ENCODE assay signal across 15 cellular contexts in genomic region chr11:45884596-45885185, GRCh38. TPM values are rescaled to one million over a fixed set of nuclear protein-coding genes. Genes with fewer than 3 reads are reported as not detected.
DNase-seq lines count a peak whose midpoint lies in the region; ATAC-seq, FAIRE-seq and TF ChIP-seq lines count a peak whose summit lies in the region.
"Had no signal": no experiment of that assay in that cellular context is flagged by ENCODE, and none has a peak within 500 bp of the region (broad histone marks: within the 10 kb centered on the region; RNA-seq: fewer than 3 reads in every experiment).

No MANE protein-coding gene starts in this region.

- H3K27me3 ChIP-seq in CD8-positive, alpha-beta memory T cell (ENCODE audit: insufficient read depth, low read length, poor library complexity, severe bottlenecking) = no peaks in the 10 kb centered on the region
- H3K27me3 ChIP-seq in KMS-11 (ENCODE audit: insufficient read depth, low read depth) = no peaks in the 10 kb centered on the region
- H3K27me3 ChIP-seq in K562 (ENCODE audit: control insufficient read depth in 2 of 2, insufficient read depth in 2 of 2, low read length in 2 of 2) = no peaks in the 10 kb centered on the region
- no peaks in the 10 kb centered on the region for H3K27me3 ChIP-seq in neural cell (ENCODE audit: insufficient read depth, low read depth, low read length)
- H3K27me3 ChIP-seq in uterus = no peaks in the 10 kb centered on the region
- H3K27me3 ChIP-seq: right atrium auricular region had no signal

- H3K9me2 ChIP-seq in neural cell (ENCODE audit: insufficient read depth, low read length) = no peaks in the 10 kb centered on the region

- CTCF ChIA-PET in CD8-positive, alpha-beta memory T cell (lab: Charles Lee) = interaction anchor here (1.2 to 1.5 kb wide), 2 partner anchors 9 to 79 kb away, joined by 3 to 4 read pairs; no protein-coding TSS in a partner anchor
- CTCF ChIA-PET in K562 (lab: Yijun Ruan, JAX; ENCODE audit: low intra/inter-chr PET ratio) = no interaction called here

- H4K20me1 ChIP-seq in KMS-11 (ENCODE audit: insufficient read depth) (no peaks in the 10 kb centered on the region), K562 (replicated peaks; ENCODE audit: control insufficient read depth, insufficient read depth, low read length) (peaks cover 30% of the 10 kb centered on the region), neural cell (ENCODE audit: insufficient read depth) (no peaks in the 10 kb centered on the region)

- TF ChIP-seq POLR2A in K562 (conservative IDR thresholded peaks at IDR 0.05) = 0 out of 2 replicates have a peak, but pooled peaks have one; percentile 30
- TF ChIP-seq POLR2A in uterus (IDR thresholded peaks at IDR 0.05) = no peak

- no TSS peak for BruUV-seq in K562 (replicated peaks; lab: Mats Ljungman, UMichigan)

- POLR2A ChIA-PET in CD8-positive, alpha-beta memory T cell (lab: Charles Lee) = no interaction called here
- POLR2A ChIA-PET in K562 (lab: Yijun Ruan, JAX) = interaction anchor here (1.2 kb wide), 1 partner anchor 16 kb away, joined by 5 read pairs; no protein-coding TSS in a partner anchor

- H3K36me3 ChIP-seq in CD8-positive, alpha-beta memory T cell (ENCODE audit: insufficient read depth, low read length) = peaks cover 12% of the 10 kb centered on the region
- H3K36me3 ChIP-seq in KMS-11 (ENCODE audit: insufficient read depth) (no peaks in the 10 kb centered on the region), K562 (ENCODE audit: control insufficient read depth, insufficient read depth, low read length) (peaks cover 21% of the 10 kb centered on the region; the same call in 2 of the 3 replicates), neural cell (ENCODE audit: insufficient read depth, low read length) (no peaks in the 10 kb centered on the region), uterus (no peaks in the 10 kb centered on the region)

- H3K79me2 ChIP-seq in KMS-11 (ENCODE audit: insufficient read depth, low read depth) = no peaks in the 10 kb centered on the region
- no peaks in the 10 kb centered on the region for H3K79me2 ChIP-seq in K562 (ENCODE audit: control insufficient read depth, insufficient read depth, low read length)
- peaks cover 29% of the 10 kb centered on the region for H3K79me2 ChIP-seq in neural cell (replicated peaks; ENCODE audit: insufficient read depth, low read length)

- H3K9ac ChIP-seq in KMS-11 = no peak overlapping the region
- H3K9ac ChIP-seq in K562 (ENCODE audit: insufficient read depth in 1 of 2, low read depth in 2 of 2, low read length in 2 of 2) = no peak overlapping the region
- H3K9ac ChIP-seq in neural cell (ENCODE audit: low read length) = peak overlapping the region; percentile 65

- H3K9me1 ChIP-seq in K562 (ENCODE audit: control insufficient read depth, insufficient read depth, low read length) = no peaks in the 10 kb centered on the region

- peak overlapping the region in 3 of 8 donors; percentile 32 to 54 (median 51) for H3K27ac Mint-ChIP-seq in CD8-positive, alpha-beta memory T cell

- peak overlapping the region; percentile 55 for H3K4me3 ChIP-seq in CD8-positive, alpha-beta memory T cell (ENCODE audit: low read length)
- H3K4me3 ChIP-seq in KMS-11 (IDR thresholded peaks at IDR 0.05; ENCODE audit: insufficient read depth, low read depth, low read length) (no peak overlapping the region), K562 (no peak overlapping the region), neural cell (ENCODE audit: low read length) (peak overlapping the region; percentile 98), uterus (no peak overlapping the region)

- peak overlapping the region; percentile 65 to 92 (median 74) for H3K4me3 Mint-ChIP-seq in CD8-positive, alpha-beta memory T cell

- in situ Hi-C loops in K562 (cut with MboI) = no loop called here

- TF ChIP-seq RAD21 in K562 (CRISPR knock-in tag; conservative IDR thresholded peaks at IDR 0.05 in 1 of 2, IDR thresholded peaks at IDR 0.05 in 1 of 2) = no peak
- no peak for TF ChIP-seq RAD21 in neural cell (conservative IDR thresholded peaks at IDR 0.05)

- TF ChIP-seq CTCF in KMS-11 (conservative IDR thresholded peaks at IDR 0.05; ENCODE audit: low read depth, low read length) (no peak), K562 (IDR thresholded peaks at IDR 0.05 in 2 of 3, conservative IDR thresholded peaks at IDR 0.05 in 1 of 3; ENCODE audit: insufficient read depth in 2 of 3, low read depth in 1 of 3, low read length in 3 of 3) (no peak), neural cell (IDR thresholded peaks at IDR 0.05; ENCODE audit: poor library complexity, severe bottlenecking) (no peak), uterus (IDR thresholded peaks at IDR 0.05) (no peak)

- ATAC-seq in K562 (no peak), GM21737 (IDR thresholded peaks at IDR 0.05; ENCODE audit: unreplicated experiment) (no peak)

- H3K27me3 Mint-ChIP-seq in CD8-positive, alpha-beta memory T cell = peaks cover 0 to 4% of the 10 kb centered on the region in 2 donors

- H2AFZ ChIP-seq in KMS-11 (ENCODE audit: low read depth) = no peak overlapping the region
- no peak overlapping the region for H2AFZ ChIP-seq in K562 (ENCODE audit: low read depth, low read length)
- H2AFZ ChIP-seq in neural cell (ENCODE audit: low read depth, low read length) = peak overlapping the region; percentile 17

- no peaks in the 10 kb centered on the region for H3K9me3 ChIP-seq in CD8-positive, alpha-beta memory T cell (ENCODE audit: low read length)
- H3K9me3 ChIP-seq in K562 (replicated peaks; ENCODE audit: control insufficient read depth, insufficient read depth, low read depth, low read length) = no peaks in the 10 kb centered on the region
- no peaks in the 10 kb centered on the region for H3K9me3 ChIP-seq in neural cell (ENCODE audit: low read length)
- H3K9me3 ChIP-seq in uterus = no peaks in the 10 kb centered on the region
- H3K9me3 ChIP-seq: left lung, right atrium auricular region had no signal

- H3K4me1 ChIP-seq in CD8-positive, alpha-beta memory T cell (ENCODE audit: insufficient read depth, low read length) = peaks cover 6% of the 10 kb centered on the region
- H3K4me1 ChIP-seq in KMS-11 (ENCODE audit: low read depth, poor library complexity, severe bottlenecking) = peaks cover 2% of the 10 kb centered on the region
- H3K4me1 ChIP-seq in K562 (replicated peaks in 1 of 2; ENCODE audit: control insufficient read depth in 2 of 2, insufficient read depth in 2 of 2, low read length in 2 of 2) = peaks cover 4 to 29% of the 10 kb centered on the region in 2 experiments
- peaks cover 0 to 11% of the 10 kb centered on the region in 2 donors for H3K4me1 ChIP-seq in uterus
- H3K4me1 ChIP-seq: foreskin keratinocyte had no signal

- H3K4me2 ChIP-seq in KMS-11 (peak overlapping the region; percentile 68; the same call in 1 of the 2 replicates), K562 (ENCODE audit: insufficient read depth, low read length) (peak overlapping the region; percentile 39; the same call in 1 of the 2 replicates), neural cell (ENCODE audit: low read length) (no peak overlapping the region)

- no peak for DNase-seq in CD8-positive, alpha-beta memory T cell
- no peak for DNase-seq in K562 (ENCODE audit: extremely low read depth in 1 of 4, low spot score in 3 of 4)
- DNase-seq in NCI-H1092 (lab: John Stamatoyannopoulos, UW) = no peak
- DNase-seq in uterus = no peak
- DNase-seq in foreskin melanocyte = no peak
- DNase-seq: DMS 273 treated with DMSO at 0.1 percent for 48 hours had no signal

- FAIRE-seq in K562 (lab: Jason Lieb, UNC) = no peak

- intact Hi-C loops in K562 (cut with micrococcal nuclease) = no loop called here
- intact Hi-C loops in uterus (cut with DNase I; ENCODE audit: low total_unique reads) = no loop called here

- TF ChIP-seq EP300 in K562 (IDR thresholded peaks at IDR 0.05; ENCODE audit: low read length) = no peak
- TF ChIP-seq EP300 in neural cell (conservative IDR thresholded peaks at IDR 0.05; ENCODE audit: poor library complexity, severe bottlenecking) = no peak

- WGBS in K562 (ENCODE audit: insufficient coverage, low coverage, missing lambda C conversion rate) = 66% methylated on average over 9 of the region's 10 CpGs

- no peaks in the 10 kb centered on the region for H3K9me3 Mint-ChIP-seq in CD8-positive, alpha-beta memory T cell

- peaks cover 10 to 11% (median 10%) of the 10 kb centered on the region in 3 donors for H3K4me1 Mint-ChIP-seq in CD8-positive, alpha-beta memory T cell

- peaks cover 12 to 25% (median 12%) of the 10 kb centered on the region in 3 donors for H3K36me3 Mint-ChIP-seq in CD8-positive, alpha-beta memory T cell

- H3F3A ChIP-seq in neural cell (ENCODE audit: insufficient read depth, low read length, poor library complexity, severe bottlenecking) = no peaks in the 10 kb centered on the region

- no peak overlapping the region for H3K27ac ChIP-seq in CD8-positive, alpha-beta memory T cell (ENCODE audit: low read depth, low read length)
- H3K27ac ChIP-seq in KMS-11 (no peak overlapping the region), K562 (ENCODE audit: extremely low read depth, low read depth, low read length) (no peak overlapping the region), neural cell (ENCODE audit: low read length) (peak overlapping the region; percentile 45), uterus (no peak overlapping the region)
- H3K27ac ChIP-seq: foreskin keratinocyte, left lung, right atrium auricular region, SK-N-MC had no signal

RNA-seq across cellular contexts. Expression of gene MAPK8IP1, which starts 0.8 kb away (rescaled TPM):
- total RNA-seq in CD8-positive, alpha-beta memory T cell = 1 to 10 TPM in 1 of 2 experiments, under 1 TPM in 1; 0.98 to 1.1 TPM
- 0.23 TPM for polyA plus RNA-seq in CD8-positive, alpha-beta memory T cell
- total RNA-seq in K562 (2011; cell fraction: chromatin; rRNA removed; ENCODE audit: low replicate concordance) = 1.4 and 6.4 TPM in 2 replicates
- 4.3 and 4.5 TPM in 2 replicates for total RNA-seq in K562 (2011; cell fraction: nucleolus; rRNA removed)
- 2.4 and 2.6 TPM in 2 replicates for total RNA-seq in K562 (2011; cell fraction: nucleoplasm; rRNA removed)
- total RNA-seq in K562 (2014; rRNA removed) (5.4 and 8.0 TPM in 2 replicates), K562 (2014; rRNA removed; fragmentation: Illumina TruSeq; extraction: Trizol) (0.89 and 1.5 TPM in 2 replicates), K562 (2015; rRNA removed; fragmentation: Illumina TruSeq; extraction: Trizol) (2.1 and 2.3 TPM in 2 replicates), K562 (2021) (6.6 and 6.9 TPM in 2 replicates), uterus (10 to 100 TPM in 3 of 4 donors, 1 to 10 TPM in 1; 2.1 to 29.9 (median 20.0) TPM)
- polyA plus RNA-seq in K562 (2011; rRNA removed) (2.5 and 3.9 TPM in 2 replicates), K562 (2014; fragmentation: Illumina TruSeq; extraction: Trizol) (2.9 and 4.0 TPM in 2 replicates), K562 (2014; fragmentation: Nextera tagmentation; extraction: Ambion mirVana) (under 1 TPM; 0.13 to 0.14 TPM), K562 (2014; rRNA removed) (4.3 and 4.9 TPM in 2 replicates), neural cell (58.8 and 76.0 TPM in 2 replicates)
- polyA plus RNA-seq in K562 (2011; cell fraction: cytosol; rRNA removed) = 4.4 and 9.8 TPM in 2 replicates
- polyA plus RNA-seq in K562 (2011; cell fraction: nucleus; rRNA removed) = 7.2 and 11.0 TPM in 2 replicates
- 3.3 and 3.7 TPM in 2 replicates for polyA plus RNA-seq in K562 (2012)
- polyA minus RNA-seq in K562 (2011; rRNA and poly(A)+ RNA removed) = 1.6 and 1.7 TPM in 2 replicates
- 4.6 and 9.6 TPM in 2 replicates for polyA minus RNA-seq in K562 (2011; cell fraction: cytosol; rRNA and poly(A)+ RNA removed)
- 1.5 and 1.7 TPM in 2 replicates for polyA minus RNA-seq in K562 (2011; cell fraction: nucleus; rRNA and poly(A)+ RNA removed)
- 99.9 and 101 TPM in 2 replicates for polyA minus RNA-seq in neural cell

RNA-seq across cellular contexts. Expression of gene FREY1, which starts 22.4 kb away (rescaled TPM):
- 1 to 10 TPM; 1.1 to 2.0 TPM for total RNA-seq in CD8-positive, alpha-beta memory T cell
- 0.43 TPM for polyA plus RNA-seq in CD8-positive, alpha-beta memory T cell
- 1.1 and 7.5 TPM in 2 replicates for total RNA-seq in K562 (2011; cell fraction: chromatin; rRNA removed; ENCODE audit: low replicate concordance)
- total RNA-seq in K562 (2011; cell fraction: nucleolus; rRNA removed) = 3.9 and 5.7 TPM in 2 replicates
- 3.1 and 4.0 TPM in 2 replicates for total RNA-seq in K562 (2011; cell fraction: nucleoplasm; rRNA removed)
- 1.5 TPM in 1 of 2 replicates, not detected in the other for total RNA-seq in K562 (2014; rRNA removed)
- not detected in 2 replicates for total RNA-seq in K562 (2014; rRNA removed; fragmentation: Illumina TruSeq; extraction: Trizol)
- total RNA-seq in K562 (2015; rRNA removed; fragmentation: Illumina TruSeq; extraction: Trizol) = 0.83 and 1.1 TPM in 2 replicates
- 0.76 and 1.1 TPM in 2 replicates for total RNA-seq in K562 (2021)
- polyA plus RNA-seq in K562 (2011; rRNA removed) = 0.28 TPM in 1 of 2 replicates, not detected in the other
- polyA plus RNA-seq in K562 (2011; cell fraction: cytosol; rRNA removed) = 0.72 and 0.74 TPM in 2 replicates
- 1.00 and 1.8 TPM in 2 replicates for polyA plus RNA-seq in K562 (2011; cell fraction: nucleus; rRNA removed)
- polyA plus RNA-seq in K562 (2012) = 0.47 and 0.65 TPM in 2 replicates
- 0.25 TPM in 1 of 2 replicates, not detected in the other for polyA plus RNA-seq in K562 (2014; fragmentation: Illumina TruSeq; extraction: Trizol)
- not detected for polyA plus RNA-seq in K562 (2014; fragmentation: Nextera tagmentation; extraction: Ambion mirVana)
- polyA plus RNA-seq in K562 (2014; rRNA removed) = not detected in 2 replicates
- 0.66 TPM in 1 of 2 replicates, not detected in the other for polyA minus RNA-seq in K562 (2011; rRNA and poly(A)+ RNA removed)
- polyA minus RNA-seq in K562 (2011; cell fraction: cytosol; rRNA and poly(A)+ RNA removed) = not detected in 2 replicates
- polyA minus RNA-seq in K562 (2011; cell fraction: nucleus; rRNA and poly(A)+ RNA removed) = 4.4 and 5.3 TPM in 2 replicates
- polyA plus RNA-seq in neural cell = not detected in 2 replicates
- polyA minus RNA-seq in neural cell = 1.7 and 2.9 TPM in 2 replicates
- total RNA-seq in uterus = 1 to 10 TPM in 1 of 4 donors, not detected in 3; 1.6 TPM

RNA-seq across cellular contexts. Expression of gene PEX16, which starts 33.0 kb away (rescaled TPM):
- 10 to 100 TPM; 35.1 to 43.2 TPM for total RNA-seq in CD8-positive, alpha-beta memory T cell
- 63.4 TPM for polyA plus RNA-seq in CD8-positive, alpha-beta memory T cell
- 11.5 and 39.4 TPM in 2 replicates for total RNA-seq in K562 (2011; cell fraction: chromatin; rRNA removed; ENCODE audit: low replicate concordance)
- 47.2 and 58.2 TPM in 2 replicates for total RNA-seq in K562 (2011; cell fraction: nucleolus; rRNA removed)
- 22.8 and 24.3 TPM in 2 replicates for total RNA-seq in K562 (2011; cell fraction: nucleoplasm; rRNA removed)
- 43.9 and 48.4 TPM in 2 replicates for total RNA-seq in K562 (2014; rRNA removed)
- total RNA-seq in K562 (2014; rRNA removed; fragmentation: Illumina TruSeq; extraction: Trizol) = 6.0 and 8.9 TPM in 2 replicates
- 16.2 and 22.5 TPM in 2 replicates for total RNA-seq in K562 (2015; rRNA removed; fragmentation: Illumina TruSeq; extraction: Trizol)
- total RNA-seq in K562 (2021) = 33.7 and 37.3 TPM in 2 replicates
- polyA plus RNA-seq in K562 (2011; rRNA removed) = 14.6 and 16.6 TPM in 2 replicates
- 17.9 and 33.5 TPM in 2 replicates for polyA plus RNA-seq in K562 (2011; cell fraction: cytosol; rRNA removed)
- 42.7 and 61.1 TPM in 2 replicates for polyA plus RNA-seq in K562 (2011; cell fraction: nucleus; rRNA removed)
- polyA plus RNA-seq in K562 (2012) = 18.8 and 30.4 TPM in 2 replicates
- 7.5 and 20.4 TPM in 2 replicates for polyA plus RNA-seq in K562 (2014; fragmentation: Illumina TruSeq; extraction: Trizol)
- 1 to 10 TPM; 1.5 to 3.9 TPM for polyA plus RNA-seq in K562 (2014; fragmentation: Nextera tagmentation; extraction: Ambion mirVana)
- polyA plus RNA-seq in K562 (2014; rRNA removed) = 30.8 and 38.3 TPM in 2 replicates
- 7.6 and 8.4 TPM in 2 replicates for polyA minus RNA-seq in K562 (2011; rRNA and poly(A)+ RNA removed)
- 15.4 and 23.8 TPM in 2 replicates for polyA minus RNA-seq in K562 (2011; cell fraction: cytosol; rRNA and poly(A)+ RNA removed)
- polyA minus RNA-seq in K562 (2011; cell fraction: nucleus; rRNA and poly(A)+ RNA removed) = 24.3 and 25.0 TPM in 2 replicates
- 61.1 and 71.6 TPM in 2 replicates for polyA plus RNA-seq in neural cell
- 21.4 and 24.8 TPM in 2 replicates for polyA minus RNA-seq in neural cell
- 10 to 100 TPM; 15.3 to 32.1 (median 27.6) TPM for total RNA-seq in uterus

RNA-seq across cellular contexts. Expression of gene CRY2, which starts 37.4 kb away (rescaled TPM):
- total RNA-seq in CD8-positive, alpha-beta memory T cell = 10 to 100 TPM; 16.6 to 17.8 TPM
- 27.1 TPM for polyA plus RNA-seq in CD8-positive, alpha-beta memory T cell
- 74.3 and 112 TPM in 2 replicates for total RNA-seq in K562 (2011; cell fraction: chromatin; rRNA removed; ENCODE audit: low replicate concordance)
- total RNA-seq in K562 (2011; cell fraction: nucleolus; rRNA removed) = 59.2 and 64.6 TPM in 2 replicates
- 69.7 and 90.4 TPM in 2 replicates for total RNA-seq in K562 (2011; cell fraction: nucleoplasm; rRNA removed)
- total RNA-seq in K562 (2014; rRNA removed) (15.1 and 18.3 TPM in 2 replicates), K562 (2014; rRNA removed; fragmentation: Illumina TruSeq; extraction: Trizol) (8.5 and 10.4 TPM in 2 replicates), K562 (2015; rRNA removed; fragmentation: Illumina TruSeq; extraction: Trizol) (10.9 and 13.3 TPM in 2 replicates), K562 (2021) (23.9 and 24.0 TPM in 2 replicates), uterus (10 to 100 TPM; 22.1 to 91.8 (median 61.0) TPM)
- polyA plus RNA-seq in K562 (2011; rRNA removed) (15.8 and 21.7 TPM in 2 replicates), K562 (2014; fragmentation: Illumina TruSeq; extraction: Trizol) (14.5 and 14.8 TPM in 2 replicates), K562 (2014; fragmentation: Nextera tagmentation; extraction: Ambion mirVana) (1 to 10 TPM; 2.3 to 3.3 TPM), K562 (2014; rRNA removed) (13.5 and 17.1 TPM in 2 replicates), neural cell (27.8 and 35.1 TPM in 2 replicates)
- 16.3 and 16.9 TPM in 2 replicates for polyA plus RNA-seq in K562 (2011; cell fraction: cytosol; rRNA removed)
- polyA plus RNA-seq in K562 (2011; cell fraction: nucleus; rRNA removed) = 59.5 and 77.3 TPM in 2 replicates
- 10.6 and 11.5 TPM in 2 replicates for polyA plus RNA-seq in K562 (2012)
- 27.1 and 32.0 TPM in 2 replicates for polyA minus RNA-seq in K562 (2011; rRNA and poly(A)+ RNA removed)
- 17.7 and 18.3 TPM in 2 replicates for polyA minus RNA-seq in K562 (2011; cell fraction: cytosol; rRNA and poly(A)+ RNA removed)
- 28.8 and 31.0 TPM in 2 replicates for polyA minus RNA-seq in K562 (2011; cell fraction: nucleus; rRNA and poly(A)+ RNA removed)
- 46.7 and 53.3 TPM in 2 replicates for polyA minus RNA-seq in neural cell

RNA-seq across cellular contexts. Expression of gene LARGE2, which starts 37.8 kb away (rescaled TPM):
- 1 to 10 TPM; 2.6 to 3.2 TPM for total RNA-seq in CD8-positive, alpha-beta memory T cell
- polyA plus RNA-seq in CD8-positive, alpha-beta memory T cell = 14.4 TPM
- total RNA-seq in K562 (2011; cell fraction: chromatin; rRNA removed; ENCODE audit: low replicate concordance) = 10.2 and 37.1 TPM in 2 replicates
- 31.2 and 41.2 TPM in 2 replicates for total RNA-seq in K562 (2011; cell fraction: nucleolus; rRNA removed)
- 24.0 and 27.8 TPM in 2 replicates for total RNA-seq in K562 (2011; cell fraction: nucleoplasm; rRNA removed)
- total RNA-seq in K562 (2014; rRNA removed) = 6.6 and 8.7 TPM in 2 replicates
- total RNA-seq in K562 (2014; rRNA removed; fragmentation: Illumina TruSeq; extraction: Trizol) = 1.7 and 2.5 TPM in 2 replicates
- 2.6 and 2.7 TPM in 2 replicates for total RNA-seq in K562 (2015; rRNA removed; fragmentation: Illumina TruSeq; extraction: Trizol)
- 12.6 and 14.1 TPM in 2 replicates for total RNA-seq in K562 (2021)
- polyA plus RNA-seq in K562 (2011; rRNA removed) = 7.2 and 12.7 TPM in 2 replicates
- 14.0 and 25.6 TPM in 2 replicates for polyA plus RNA-seq in K562 (2011; cell fraction: cytosol; rRNA removed)
- 41.1 and 66.6 TPM in 2 replicates for polyA plus RNA-seq in K562 (2011; cell fraction: nucleus; rRNA removed)
- polyA plus RNA-seq in K562 (2012) = 6.0 and 6.7 TPM in 2 replicates
- 8.9 and 16.3 TPM in 2 replicates for polyA plus RNA-seq in K562 (2014; fragmentation: Illumina TruSeq; extraction: Trizol)
- under 1 TPM; 0.56 to 0.80 TPM for polyA plus RNA-seq in K562 (2014; fragmentation: Nextera tagmentation; extraction: Ambion mirVana)
- polyA plus RNA-seq in K562 (2014; rRNA removed) = 12.4 and 15.8 TPM in 2 replicates
- polyA minus RNA-seq in K562 (2011; rRNA and poly(A)+ RNA removed) = 2.7 and 3.1 TPM in 2 replicates
- 4.4 and 4.6 TPM in 2 replicates for polyA minus RNA-seq in K562 (2011; cell fraction: cytosol; rRNA and poly(A)+ RNA removed)
- 7.1 and 8.6 TPM in 2 replicates for polyA minus RNA-seq in K562 (2011; cell fraction: nucleus; rRNA and poly(A)+ RNA removed)
- not detected in 2 replicates for polyA plus RNA-seq in neural cell
- not detected in 2 replicates for polyA minus RNA-seq in neural cell
- total RNA-seq in uterus = 1 to 10 TPM in 2 of 4 donors, under 1 TPM in 1, not detected in 1; 0.64 to 4.4 (median 2.4) TPM
- total RNA-seq: cerebellum, LHCN-M2 had no signal

Comparison
In these comparisons a context has a peak if more than half of its experiments do, and no peak if none do; other contexts are left out.
1. H3K4me3 ChIP-seq: peak in CD8-positive, alpha-beta memory T cell (single experiment) and neural cell (single experiment); none in KMS-11 (single experiment), K562 (single experiment) and uterus (0 of 2).